Comparison of ENCODE assay signal across 23 cellular contexts in genomic region chr5:139601429-139601828, GRCh38. TPM values are rescaled to one million over a fixed set of nuclear protein-coding genes. Genes with fewer than 3 reads are reported as not detected.
A peak's percentile ranks its signal among the peaks of the same experiment; 100 is the strongest.
DNase-seq lines count a peak whose midpoint lies in the region; ATAC-seq and TF ChIP-seq lines count a peak whose summit lies in the region.
"Had no signal": no experiment of that assay in that cellular context is flagged by ENCODE, and none has a peak within 500 bp of the region (broad histone marks: within the 10 kb centered on the region; RNA-seq: fewer than 3 reads in every experiment).

No MANE protein-coding gene starts in this region.

- peaks cover 0 to 67% (median 21%) of the 10 kb centered on the region in 9 donors for H3K36me3 ChIP-seq in heart right ventricle
- H3K36me3 ChIP-seq in right atrium auricular region: peaks cover 26% of the 10 kb centered on the region
- H3K36me3 ChIP-seq in SU-DHL-6 (ENCODE audit: low read length): peaks cover 12% of the 10 kb centered on the region
- peaks cover 4 to 11% (median 6%) of the 10 kb centered on the region in 3 donors for H3K36me3 ChIP-seq in skeletal muscle tissue (ENCODE audit: control insufficient read depth in 3 of 3, insufficient read depth in 3 of 3, low read length in 3 of 3)

- no peak overlapping the region for H3K4me3 ChIP-seq in heart right ventricle
- no peak overlapping the region for H3K4me3 ChIP-seq in right atrium auricular region
- no peak overlapping the region for H3K4me3 ChIP-seq in SU-DHL-6 (ENCODE audit: insufficient read depth, low read length, poor library complexity, severe bottlenecking)
- no peak overlapping the region for H3K4me3 ChIP-seq in skeletal muscle tissue (ENCODE audit: low read length in 3 of 3)
- H3K4me3 ChIP-seq: Peyer's patch had no signal

- peaks cover 18% of the 10 kb centered on the region for H3F3A ChIP-seq in SU-DHL-6 (ENCODE audit: insufficient read depth)

- H3K27ac Mint-ChIP-seq in activated T-cell treated with anti-CD3 and anti-CD28 coated beads, Interleukin-2, amount 50 U/mL, for 24 hours: no peak overlapping the region

- no peaks in the 10 kb centered on the region for H4K20me1 ChIP-seq in SU-DHL-6 (ENCODE audit: low read depth, low read length)

- DNase-seq in heart right ventricle (peak; percentile 28 to 31), right atrium auricular region (ENCODE audit: low spot score) (no peak), left ventricle myocardium superior (peak; percentile 39), NCI-H2227 (lab: John Stamatoyannopoulos, UW; ENCODE audit: unreplicated experiment) (no peak)
- no peak for DNase-seq in activated T-cell treated with anti-CD3 and anti-CD28 coated beads, Interleukin-2, amount 50 U/mL, for 24 hours
- DNase-seq: AML-193; CD8-positive, alpha-beta memory T cell; DMS53; EL; GF-D8; H7; MM.1S; NCI-H1048; NCI-H1436; NCI-H187 treated with DMSO at 0.1 percent for 48 hours; NCI-H2107; NCI-H748 treated with DMSO at 0.1 percent for 48 hours; NK-92 treated with Interleukin-12 subunit alpha and Interleukin-12 subunit beta, amount 100 ng/mL, for 24 hours had no signal

- no peaks in the 10 kb centered on the region for H3K27me3 ChIP-seq in heart right ventricle
- H3K27me3 ChIP-seq in right atrium auricular region: no peaks in the 10 kb centered on the region
- H3K27me3 ChIP-seq in SU-DHL-6 (ENCODE audit: low read length): no peaks in the 10 kb centered on the region
- no peaks in the 10 kb centered on the region for H3K27me3 ChIP-seq in skeletal muscle tissue (ENCODE audit: control insufficient read depth in 3 of 3, insufficient read depth in 3 of 3, low read length in 3 of 3)
- H3K27me3 ChIP-seq: Peyer's patch had no signal

- WGBS in heart right ventricle, 2 donors: 60 to 71% methylated on average over 12 of the region's 12 CpGs

- H3K4me1 ChIP-seq in heart right ventricle: peaks cover 0 to 29% (median 6%) of the 10 kb centered on the region in 9 donors
- H3K4me1 ChIP-seq in right atrium auricular region: no peaks in the 10 kb centered on the region
- H3K4me1 ChIP-seq in skeletal muscle tissue (ENCODE audit: control insufficient read depth in 3 of 3, insufficient read depth in 3 of 3, low read length in 3 of 3): peaks cover 5 to 12% (median 9%) of the 10 kb centered on the region in 3 donors

- H3K9me3 ChIP-seq in heart right ventricle: peaks cover 0 to 10% (median 0%) of the 10 kb centered on the region in 11 donors
- H3K9me3 ChIP-seq in right atrium auricular region: no peaks in the 10 kb centered on the region
- H3K9me3 ChIP-seq in SU-DHL-6 (ENCODE audit: insufficient read depth, low read length): no peaks in the 10 kb centered on the region
- no peaks in the 10 kb centered on the region for H3K9me3 ChIP-seq in skeletal muscle tissue (ENCODE audit: control insufficient read depth in 3 of 3, low read length in 3 of 3)
- H3K9me3 ChIP-seq: Peyer's patch had no signal

- H3K9ac ChIP-seq in SU-DHL-6 (ENCODE audit: low read length) (no peak overlapping the region), skeletal muscle tissue (ENCODE audit: low read depth in 1 of 3, low read length in 3 of 3) (peak overlapping the region in 1 of 3 donors; percentile 35)

- no peak overlapping the region for H3K4me2 ChIP-seq in SU-DHL-6 (ENCODE audit: low read depth, low read length, poor library complexity, severe bottlenecking)

- H3K9me3 Mint-ChIP-seq in activated T-cell treated with anti-CD3 and anti-CD28 coated beads, Interleukin-2, amount 50 U/mL, for 24 hours: no peaks in the 10 kb centered on the region
- H3K9me3 Mint-ChIP-seq: CD8-positive, alpha-beta memory T cell had no signal

- H3K79me2 ChIP-seq in SU-DHL-6 (ENCODE audit: insufficient read depth, low read length): peaks cover 78% of the 10 kb centered on the region

- H3K4me3 Mint-ChIP-seq in activated T-cell treated with anti-CD3 and anti-CD28 coated beads, Interleukin-2, amount 50 U/mL, for 24 hours: no peak overlapping the region
- H3K4me3 Mint-ChIP-seq: CD8-positive, alpha-beta memory T cell had no signal

- TF ChIP-seq CTCF in heart right ventricle (IDR thresholded peaks at IDR 0.05) (no peak), right atrium auricular region (IDR thresholded peaks at IDR 0.05) (no peak), SU-DHL-6 (IDR thresholded peaks at IDR 0.05; ENCODE audit: insufficient read depth, low read length, poor library complexity, severe bottlenecking) (no peak)

- H3K36me3 Mint-ChIP-seq in activated T-cell treated with anti-CD3 and anti-CD28 coated beads, Interleukin-2, amount 50 U/mL, for 24 hours (ENCODE audit: low read depth): peaks cover 75% of the 10 kb centered on the region

- H2AFZ ChIP-seq in SU-DHL-6 (ENCODE audit: low read depth, low read length, severe bottlenecking): no peak overlapping the region

- intact Hi-C loops in heart right ventricle (cut with DNase I): no loop called here
- intact Hi-C loops in left ventricle myocardium superior (cut with micrococcal nuclease): no loop called here

- H3K27ac ChIP-seq in heart right ventricle: peak overlapping the region in 4 of 10 donors; percentile 12 to 55 (median 36)
- peak overlapping the region in 1 of 2 donors; percentile 23 for H3K27ac ChIP-seq in right atrium auricular region
- H3K27ac ChIP-seq in SU-DHL-6 (ENCODE audit: low read depth, low read length): peak overlapping the region; percentile 24; the same call in 1 of the 2 replicates
- H3K27ac ChIP-seq in skeletal muscle tissue (ENCODE audit: low read depth, low read length): peak overlapping the region; percentile 31
- H3K27ac ChIP-seq: C4-2B, Peyer's patch had no signal

- no peaks in the 10 kb centered on the region for H3K27me3 Mint-ChIP-seq in activated T-cell treated with anti-CD3 and anti-CD28 coated beads, Interleukin-2, amount 50 U/mL, for 24 hours
- H3K27me3 Mint-ChIP-seq: CD8-positive, alpha-beta memory T cell had no signal

- peaks cover 25% of the 10 kb centered on the region for H3K4me1 Mint-ChIP-seq in activated T-cell treated with anti-CD3 and anti-CD28 coated beads, Interleukin-2, amount 50 U/mL, for 24 hours (ENCODE audit: low read depth)

- H3K9me2 ChIP-seq in SU-DHL-6 (replicated peaks; ENCODE audit: insufficient read depth, low read length): no peaks in the 10 kb centered on the region

- ATAC-seq in heart right ventricle: peak; percentile 32 to 57 (median 53)
- peak; percentile 60 for ATAC-seq in left ventricle myocardium superior
- no peak for ATAC-seq in GM19351 (IDR thresholded peaks at IDR 0.05; ENCODE audit: unreplicated experiment)

RNA-seq across cellular contexts. Expression of gene UBE2D2, which starts 40.3 kb away (rescaled TPM):
- 100 to 1,000 TPM; 121 to 162 (median 141) TPM for total RNA-seq in heart right ventricle
- 100 to 1,000 TPM in 1 of 2 donors, 10 to 100 TPM in 1; 59.3 to 106 TPM for polyA plus RNA-seq in heart right ventricle
- 10 to 100 TPM; 54.3 to 73.6 TPM for total RNA-seq in right atrium auricular region
- 118 TPM for total RNA-seq in left ventricle myocardium superior
- total RNA-seq in skeletal muscle tissue: 81.9 TPM

RNA-seq across cellular contexts. Expression of gene CXXC5, which starts 46.7 kb away (rescaled TPM):
- 10 to 100 TPM; 30.7 to 51.6 (median 37.9) TPM for total RNA-seq in heart right ventricle
- polyA plus RNA-seq in heart right ventricle: 10 to 100 TPM; 28.7 to 31.4 TPM
- total RNA-seq in right atrium auricular region: 10 to 100 TPM; 57.9 to 59.5 TPM
- 75.7 TPM for total RNA-seq in left ventricle myocardium superior
- total RNA-seq in skeletal muscle tissue: 66.8 TPM

Comparison
In these comparisons a context has a peak if more than half of its experiments do, and no peak if none do; other contexts are left out.
1. DNase-seq: peak in heart right ventricle (2 of 2) and left ventricle myocardium superior (single experiment); none in right atrium auricular region (single experiment), activated T-cell treated with anti-CD3 and anti-CD28 coated beads, Interleukin-2, amount 50 U/mL, for 24 hours (single experiment) and NCI-H2227 (single experiment).